1 cellular context compared by ENCODE assay signal in genomic region chr6:63571382-63571882, GRCh38.
A peak's percentile ranks its signal among the peaks of the same experiment; 100 is the strongest.
TF ChIP-seq lines count a peak whose summit lies in the region.

No MANE protein-coding gene starts in this region.

TF ChIP-seq in HepG2, 621 proteins besides CTCF, POLR2A, EP300 and RAD21 (continued from another document):
- TF ChIP-seq IRX3 (CRISPR knock-in tag; IDR thresholded peaks at IDR 0.05; ENCODE audit: borderline replicate concordance, low read depth) (no peak), FLYWCH1 (CRISPR knock-in tag; IDR thresholded peaks at IDR 0.05) (no peak), ZNF503 (CRISPR knock-in tag; IDR thresholded peaks at IDR 0.05) (no peak), MLLT10 (CRISPR knock-in tag; IDR thresholded peaks at IDR 0.05) (no peak), ZNF281 (CRISPR knock-in tag; IDR thresholded peaks at IDR 0.05; ENCODE audit: borderline replicate concordance) (no peak), KLF12 (CRISPR knock-in tag; IDR thresholded peaks at IDR 0.05; ENCODE audit: borderline replicate concordance) (no peak), ZNF772 (CRISPR knock-in tag; IDR thresholded peaks at IDR 0.05) (no peak), KLF9 (CRISPR knock-in tag; IDR thresholded peaks at IDR 0.05; ENCODE audit: low read depth) (no peak), HOXA5 (CRISPR knock-in tag; IDR thresholded peaks at IDR 0.05) (peak; percentile 63), ZNF792 (CRISPR knock-in tag; IDR thresholded peaks at IDR 0.05) (0 out of 2 replicates have a peak, but pooled peaks have one; percentile 1), ATF7 (IDR thresholded peaks at IDR 0.05) (no peak), ATF7 (CRISPR knock-in tag; IDR thresholded peaks at IDR 0.05) (no peak), CCDC6 (CRISPR knock-in tag; IDR thresholded peaks at IDR 0.05) (no peak; the same call in 1 of the 2 replicates), ZFP1 (CRISPR knock-in tag; IDR thresholded peaks at IDR 0.05) (no peak; the same call in 1 of the 2 replicates), ZNF251 (CRISPR knock-in tag; IDR thresholded peaks at IDR 0.05) (no peak), ZBTB21 (CRISPR knock-in tag; IDR thresholded peaks at IDR 0.05) (no peak), ZNF720 (CRISPR knock-in tag; IDR thresholded peaks at IDR 0.05) (no peak), U2AF2 (IDR thresholded peaks at IDR 0.05; ENCODE audit: low read depth, low read length) (no peak), TEAD3 (CRISPR knock-in tag; optimal IDR thresholded peaks at IDR 0.05; ENCODE audit: borderline replicate concordance) (no peak), NFKB2 (CRISPR knock-in tag; IDR thresholded peaks at IDR 0.05; ENCODE audit: borderline replicate concordance) (no peak), KDM5B (CRISPR knock-in tag; IDR thresholded peaks at IDR 0.05; ENCODE audit: borderline replicate concordance) (no peak), SIN3B (IDR thresholded peaks at IDR 0.05; ENCODE audit: low read length) (no peak), ZKSCAN1 (IDR thresholded peaks at IDR 0.05; ENCODE audit: low read length) (no peak), EEA1 (CRISPR knock-in tag; IDR thresholded peaks at IDR 0.05; ENCODE audit: borderline replicate concordance) (no peak), HCFC1 (IDR thresholded peaks at IDR 0.05; ENCODE audit: low read depth, low read length) (no peak), MXD3 (CRISPR knock-in tag; IDR thresholded peaks at IDR 0.05) (no peak), HMG20B (CRISPR knock-in tag; conservative IDR thresholded peaks at IDR 0.05) (no peak), BHLHE40 (IDR thresholded peaks at IDR 0.05; ENCODE audit: low read length) (no peak), GFI1 (CRISPR knock-in tag; IDR thresholded peaks at IDR 0.05; ENCODE audit: borderline replicate concordance) (peak; percentile 63; the same call in 1 of the 2 replicates), ELF3 (CRISPR knock-in tag; IDR thresholded peaks at IDR 0.05) (no peak), HHEX (CRISPR knock-in tag; IDR thresholded peaks at IDR 0.05) (no peak), NFKBIZ (CRISPR knock-in tag; IDR thresholded peaks at IDR 0.05) (no peak), TAF15 (IDR thresholded peaks at IDR 0.05; ENCODE audit: low read depth, low read length, poor library complexity, severe bottlenecking) (no peak)
- TF ChIP-seq, protein P1, sequence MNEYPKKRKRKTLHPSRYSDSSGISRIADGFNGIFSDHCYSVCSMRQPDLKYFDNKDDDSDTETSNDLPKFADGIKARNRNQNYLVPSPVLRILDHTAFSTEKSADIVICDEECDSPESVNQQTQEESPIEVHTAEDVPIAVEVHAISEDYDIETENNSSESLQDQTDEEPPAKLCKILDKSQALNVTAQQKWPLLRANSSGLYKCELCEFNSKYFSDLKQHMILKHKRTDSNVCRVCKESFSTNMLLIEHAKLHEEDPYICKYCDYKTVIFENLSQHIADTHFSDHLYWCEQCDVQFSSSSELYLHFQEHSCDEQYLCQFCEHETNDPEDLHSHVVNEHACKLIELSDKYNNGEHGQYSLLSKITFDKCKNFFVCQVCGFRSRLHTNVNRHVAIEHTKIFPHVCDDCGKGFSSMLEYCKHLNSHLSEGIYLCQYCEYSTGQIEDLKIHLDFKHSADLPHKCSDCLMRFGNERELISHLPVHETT (CRISPR knock-in tag; conservative IDR thresholded peaks at IDR 0.05) = no peak
- TF ChIP-seq, protein P2, sequence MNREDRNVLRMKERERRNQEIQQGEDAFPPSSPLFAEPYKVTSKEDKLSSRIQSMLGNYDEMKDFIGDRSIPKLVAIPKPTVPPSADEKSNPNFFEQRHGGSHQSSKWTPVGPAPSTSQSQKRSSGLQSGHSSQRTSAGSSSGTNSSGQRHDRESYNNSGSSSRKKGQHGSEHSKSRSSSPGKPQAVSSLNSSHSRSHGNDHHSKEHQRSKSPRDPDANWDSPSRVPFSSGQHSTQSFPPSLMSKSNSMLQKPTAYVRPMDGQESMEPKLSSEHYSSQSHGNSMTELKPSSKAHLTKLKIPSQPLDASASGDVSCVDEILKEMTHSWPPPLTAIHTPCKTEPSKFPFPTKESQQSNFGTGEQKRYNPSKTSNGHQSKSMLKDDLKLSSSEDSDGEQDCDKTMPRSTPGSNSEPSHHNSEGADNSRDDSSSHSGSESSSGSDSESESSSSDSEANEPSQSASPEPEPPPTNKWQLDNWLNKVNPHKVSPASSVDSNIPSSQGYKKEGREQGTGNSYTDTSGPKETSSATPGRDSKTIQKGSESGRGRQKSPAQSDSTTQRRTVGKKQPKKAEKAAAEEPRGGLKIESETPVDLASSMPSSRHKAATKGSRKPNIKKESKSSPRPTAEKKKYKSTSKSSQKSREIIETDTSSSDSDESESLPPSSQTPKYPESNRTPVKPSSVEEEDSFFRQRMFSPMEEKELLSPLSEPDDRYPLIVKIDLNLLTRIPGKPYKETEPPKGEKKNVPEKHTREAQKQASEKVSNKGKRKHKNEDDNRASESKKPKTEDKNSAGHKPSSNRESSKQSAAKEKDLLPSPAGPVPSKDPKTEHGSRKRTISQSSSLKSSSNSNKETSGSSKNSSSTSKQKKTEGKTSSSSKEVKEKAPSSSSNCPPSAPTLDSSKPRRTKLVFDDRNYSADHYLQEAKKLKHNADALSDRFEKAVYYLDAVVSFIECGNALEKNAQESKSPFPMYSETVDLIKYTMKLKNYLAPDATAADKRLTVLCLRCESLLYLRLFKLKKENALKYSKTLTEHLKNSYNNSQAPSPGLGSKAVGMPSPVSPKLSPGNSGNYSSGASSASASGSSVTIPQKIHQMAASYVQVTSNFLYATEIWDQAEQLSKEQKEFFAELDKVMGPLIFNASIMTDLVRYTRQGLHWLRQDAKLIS (CRISPR knock-in tag; IDR thresholded peaks at IDR 0.05) = 0 out of 2 replicates have a peak, but pooled peaks have one; percentile 33
- TF ChIP-seq, protein P3, sequence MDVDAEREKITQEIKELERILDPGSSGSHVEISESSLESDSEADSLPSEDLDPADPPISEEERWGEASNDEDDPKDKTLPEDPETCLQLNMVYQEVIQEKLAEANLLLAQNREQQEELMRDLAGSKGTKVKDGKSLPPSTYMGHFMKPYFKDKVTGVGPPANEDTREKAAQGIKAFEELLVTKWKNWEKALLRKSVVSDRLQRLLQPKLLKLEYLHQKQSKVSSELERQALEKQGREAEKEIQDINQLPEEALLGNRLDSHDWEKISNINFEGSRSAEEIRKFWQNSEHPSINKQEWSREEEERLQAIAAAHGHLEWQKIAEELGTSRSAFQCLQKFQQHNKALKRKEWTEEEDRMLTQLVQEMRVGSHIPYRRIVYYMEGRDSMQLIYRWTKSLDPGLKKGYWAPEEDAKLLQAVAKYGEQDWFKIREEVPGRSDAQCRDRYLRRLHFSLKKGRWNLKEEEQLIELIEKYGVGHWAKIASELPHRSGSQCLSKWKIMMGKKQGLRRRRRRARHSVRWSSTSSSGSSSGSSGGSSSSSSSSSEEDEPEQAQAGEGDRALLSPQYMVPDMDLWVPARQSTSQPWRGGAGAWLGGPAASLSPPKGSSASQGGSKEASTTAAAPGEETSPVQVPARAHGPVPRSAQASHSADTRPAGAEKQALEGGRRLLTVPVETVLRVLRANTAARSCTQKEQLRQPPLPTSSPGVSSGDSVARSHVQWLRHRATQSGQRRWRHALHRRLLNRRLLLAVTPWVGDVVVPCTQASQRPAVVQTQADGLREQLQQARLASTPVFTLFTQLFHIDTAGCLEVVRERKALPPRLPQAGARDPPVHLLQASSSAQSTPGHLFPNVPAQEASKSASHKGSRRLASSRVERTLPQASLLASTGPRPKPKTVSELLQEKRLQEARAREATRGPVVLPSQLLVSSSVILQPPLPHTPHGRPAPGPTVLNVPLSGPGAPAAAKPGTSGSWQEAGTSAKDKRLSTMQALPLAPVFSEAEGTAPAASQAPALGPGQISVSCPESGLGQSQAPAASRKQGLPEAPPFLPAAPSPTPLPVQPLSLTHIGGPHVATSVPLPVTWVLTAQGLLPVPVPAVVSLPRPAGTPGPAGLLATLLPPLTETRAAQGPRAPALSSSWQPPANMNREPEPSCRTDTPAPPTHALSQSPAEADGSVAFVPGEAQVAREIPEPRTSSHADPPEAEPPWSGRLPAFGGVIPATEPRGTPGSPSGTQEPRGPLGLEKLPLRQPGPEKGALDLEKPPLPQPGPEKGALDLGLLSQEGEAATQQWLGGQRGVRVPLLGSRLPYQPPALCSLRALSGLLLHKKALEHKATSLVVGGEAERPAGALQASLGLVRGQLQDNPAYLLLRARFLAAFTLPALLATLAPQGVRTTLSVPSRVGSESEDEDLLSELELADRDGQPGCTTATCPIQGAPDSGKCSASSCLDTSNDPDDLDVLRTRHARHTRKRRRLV (CRISPR knock-in tag; IDR thresholded peaks at IDR 0.05) = no peak
- TF ChIP-seq, protein P4, sequence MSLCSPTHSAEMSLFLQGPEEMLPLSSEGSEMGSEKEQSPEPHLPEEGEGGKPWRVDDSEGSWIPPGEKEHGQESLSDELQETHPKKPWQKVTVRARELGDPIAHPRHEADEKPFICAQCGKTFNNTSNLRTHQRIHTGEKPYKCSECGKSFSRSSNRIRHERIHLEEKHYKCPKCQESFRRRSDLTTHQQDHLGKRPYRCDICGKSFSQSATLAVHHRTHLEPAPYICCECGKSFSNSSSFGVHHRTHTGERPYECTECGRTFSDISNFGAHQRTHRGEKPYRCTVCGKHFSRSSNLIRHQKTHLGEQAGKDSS (CRISPR knock-in tag; IDR thresholded peaks at IDR 0.05; ENCODE audit: borderline replicate concordance, low read depth) = no peak
- TF ChIP-seq, protein P5, sequence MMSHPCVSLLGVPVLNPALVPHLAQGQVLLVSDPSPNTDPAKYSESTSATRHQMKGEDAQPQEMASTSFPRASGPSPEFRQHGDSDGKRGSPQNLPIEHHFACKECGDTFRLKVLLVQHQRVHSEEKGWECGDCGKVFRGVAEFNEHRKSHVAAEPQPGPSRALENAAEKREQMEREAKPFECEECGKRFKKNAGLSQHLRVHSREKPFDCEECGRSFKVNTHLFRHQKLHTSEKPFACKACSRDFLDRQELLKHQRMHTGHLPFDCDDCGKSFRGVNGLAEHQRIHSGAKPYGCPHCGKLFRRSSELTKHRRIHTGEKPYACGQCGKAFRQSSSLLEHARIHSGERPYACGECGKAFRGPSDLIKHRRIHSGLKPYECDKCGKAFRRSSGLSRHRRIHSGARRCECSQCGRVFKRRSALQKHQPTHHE (CRISPR knock-in tag; IDR thresholded peaks at IDR 0.05; ENCODE audit: borderline replicate concordance) = no peak
